ENCODE assay signal across 18 cellular contexts in genomic region chr13:98944336-98944735, GRCh38.
"Had no signal": no experiment of that assay in that cellular context is flagged by ENCODE, and none has a peak within 500 bp of the region (broad histone marks: within the 10 kb centered on the region; RNA-seq: fewer than 3 reads in every experiment).

No MANE protein-coding gene starts in this region.

- H3K27ac Mint-ChIP-seq: activated naive CD4-positive, alpha-beta T cell treated with anti-CD3 and anti-CD28 coated beads for 36 hours; activated naive CD8-positive, alpha-beta T cell treated with anti-CD3 and anti-CD28 coated beads, Interleukin-2, amount 10 ng/mL, durations not matched to agents 7 days and 5 days; memory B cell; T-helper 1 cell treated with Interleukin-12 subunit alpha and Interleukin-12 subunit beta and Interleukin-4 antibody, amounts not matched to agents 30 μg/mL and 1 μg/mL, for 36 hours had no signal

- H3K4me3 ChIP-seq: heart left ventricle, thyroid gland had no signal

- H3K27ac ChIP-seq: thyroid gland had no signal

- H3K27me3 Mint-ChIP-seq: activated naive CD8-positive, alpha-beta T cell treated with anti-CD3 and anti-CD28 coated beads, Interleukin-2, amount 10 ng/mL, durations not matched to agents 7 days and 5 days; memory B cell had no signal

- H3K9me3 ChIP-seq: heart left ventricle, thyroid gland had no signal

- H3K4me3 Mint-ChIP-seq: activated naive CD4-positive, alpha-beta T cell treated with anti-CD3 and anti-CD28 coated beads for 36 hours; activated naive CD8-positive, alpha-beta T cell treated with anti-CD3 and anti-CD28 coated beads, Interleukin-2, amount 10 ng/mL, durations not matched to agents 7 days and 5 days; memory B cell; T-helper 1 cell treated with Interleukin-12 subunit alpha and Interleukin-12 subunit beta and Interleukin-4 antibody, amounts not matched to agents 30 μg/mL and 1 μg/mL, for 36 hours had no signal

- H3K27me3 ChIP-seq: heart left ventricle, thyroid gland had no signal

- H3K36me3 ChIP-seq: heart left ventricle, thyroid gland had no signal

- H3K4me1 Mint-ChIP-seq: memory B cell had no signal

- H3K9me3 Mint-ChIP-seq: activated naive CD4-positive, alpha-beta T cell treated with anti-CD3 and anti-CD28 coated beads for 36 hours; activated naive CD8-positive, alpha-beta T cell treated with anti-CD3 and anti-CD28 coated beads, Interleukin-2, amount 10 ng/mL, durations not matched to agents 7 days and 5 days; memory B cell; T-helper 1 cell treated with Interleukin-12 subunit alpha and Interleukin-12 subunit beta and Interleukin-4 antibody, amounts not matched to agents 30 μg/mL and 1 μg/mL, for 36 hours had no signal

- ATAC-seq: stimulated activated naive CD8-positive, alpha-beta T cell treated with anti-CD3 and anti-CD28 coated beads, Interleukin-15, Interleukin-2, amounts not matched to agents 100 U/mL and 50 U/mL, for 24 hours had no signal

- DNase-seq: activated CD4-positive, alpha-beta T cell treated with anti-CD3 and anti-CD28 coated beads for 4 hours; activated CD4-positive, alpha-beta T cell treated with anti-CD3 and anti-CD28 coated beads, Interleukin-2, amount 50 U/mL, for 48 hours; activated CD4-positive, CD25-positive, alpha-beta regulatory T cell; activated CD8-positive, alpha-beta memory T cell treated with anti-CD3 and anti-CD28 coated beads, Interleukin-2, amount 50 U/mL, for 48 hours; activated effector memory CD4-positive, alpha-beta T cell treated with Interleukin-2 at 50 U/mL for 16 hours; activated naive CD4-positive, alpha-beta T cell treated with anti-CD3 and anti-CD28 coated beads for 36 hours; activated naive CD8-positive, alpha-beta T cell treated with anti-CD3 and anti-CD28 coated beads, Interleukin-2, amount 10 ng/mL, durations not matched to agents 7 days and 5 days; activated T-cell treated with anti-CD3 and anti-CD28 coated beads, Interleukin-2, amount 50 U/mL, for 48 hours; amygdala; effector CD4-positive, alpha-beta T cell; heart left ventricle; occipital lobe; posterior cingulate gyrus; stimulated activated CD4-positive, alpha-beta T cell treated with anti-CD3 and anti-CD28 coated beads, Interleukin-4, amount 100 ng/mL, for 4 hours; stimulated activated naive CD8-positive, alpha-beta T cell treated with anti-CD3 and anti-CD28 coated beads, Interleukin-15, Interleukin-2, amounts not matched to agents 100 U/mL and 50 U/mL, for 24 hours; thyroid gland had no signal
